ENCODE assay signal across 12 cellular contexts in genomic region chr9:133354766-133355165, GRCh38. TPM values are rescaled to one million over a fixed set of nuclear protein-coding genes. Genes with fewer than 3 reads are reported as not detected.
A peak's percentile ranks its signal among the peaks of the same experiment; 100 is the strongest.
DNase-seq lines count a peak whose midpoint lies in the region; ATAC-seq and TF ChIP-seq lines count a peak whose summit lies in the region.
"Had no signal": no experiment of that assay in that cellular context is flagged by ENCODE, and none has a peak within 500 bp of the region (broad histone marks: within the 10 kb centered on the region; RNA-seq: fewer than 3 reads in every experiment).

No MANE protein-coding gene starts in this region.

- H3K27me3 Mint-ChIP-seq in effector memory CD8-positive, alpha-beta T cell, result no peaks in the 10 kb centered on the region
- H3K27me3 Mint-ChIP-seq: memory B cell had no signal

- H4K20me1 ChIP-seq in OCI-LY7 (ENCODE audit: insufficient read depth, low read length), result peaks cover 5% of the 10 kb centered on the region; the same call in 1 of the 2 replicates

- no peak overlapping the region for H2AFZ ChIP-seq in OCI-LY7 (ENCODE audit: low read length)

- H3K36me3 ChIP-seq in OCI-LY7 (ENCODE audit: insufficient read depth, low read length), result peaks cover 59% of the 10 kb centered on the region
- H3K36me3 ChIP-seq in brain microvascular endothelial cell (replicated peaks), result peaks cover 39% of the 10 kb centered on the region

- peaks cover 6% of the 10 kb centered on the region for H3K4me1 ChIP-seq in right cardiac atrium (ENCODE audit: control insufficient read depth, insufficient read depth, low read length)
- peaks cover 49% of the 10 kb centered on the region for H3K4me1 ChIP-seq in OCI-LY7 (ENCODE audit: insufficient read depth, low read length, poor library complexity, severe bottlenecking)

- intact Hi-C loops in right cardiac atrium (cut with DNase I) (no loop called here), Right ventricle myocardium inferior (cut with DNase I) (loop anchor here (10.0 kb wide), 1 partner anchor 320 kb away; the partner anchor contains the start of gene GTF3C5), OCI-LY7 (cut with micrococcal nuclease; ENCODE audit: unreplicated experiment) (loop anchor here (5.0 kb wide), 2 partner anchors 108 to 123 kb away; partner anchors contain the start of gene SLC2A6)

- H3K9me3 Mint-ChIP-seq in effector memory CD8-positive, alpha-beta T cell, result no peaks in the 10 kb centered on the region
- H3K9me3 Mint-ChIP-seq: memory B cell had no signal

- H3K9me3 ChIP-seq in right cardiac atrium (ENCODE audit: control insufficient read depth, low read length), result no peaks in the 10 kb centered on the region
- no peaks in the 10 kb centered on the region for H3K9me3 ChIP-seq in OCI-LY7 (ENCODE audit: low read length)

- peaks cover 30% of the 10 kb centered on the region in 2 donors for H3K4me1 Mint-ChIP-seq in effector memory CD8-positive, alpha-beta T cell (ENCODE audit: low read depth in 2 of 2)

- CTCF ChIA-PET in OCI-LY7 (lab: Charles Lee; ENCODE audit: unreplicated experiment), result no interaction called here

- 83% methylated on average over 7 of the region's 7 CpGs for WGBS in right cardiac atrium

- H3K79me2 ChIP-seq in OCI-LY7 (ENCODE audit: insufficient read depth, low read depth, low read length), result peaks cover 17% of the 10 kb centered on the region; the same call in 1 of the 2 replicates

- no TSS peak for BruUV-seq in OCI-LY7 (replicated peaks; lab: Mats Ljungman, UMichigan)

- H3K4me3 Mint-ChIP-seq in effector memory CD8-positive, alpha-beta T cell, result peak overlapping the region; percentile 86 to 87

- H3K9me2 ChIP-seq in OCI-LY7 (ENCODE audit: insufficient read depth, low read length), result no peaks in the 10 kb centered on the region

- H3K27me3 ChIP-seq in right cardiac atrium (ENCODE audit: control insufficient read depth, insufficient read depth) (no peaks in the 10 kb centered on the region), brain microvascular endothelial cell (replicated peaks) (no peaks in the 10 kb centered on the region)

- POLR2A ChIA-PET in OCI-LY7 (lab: Charles Lee), result interaction anchor here (1.2 to 1.9 kb wide), 3 partner anchors 14 to 106 kb away, joined by 3 to 6 read pairs (median 4); no protein-coding TSS in a partner anchor

- peak in 2 of 3 donors; percentile 6 to 31 for DNase-seq in right cardiac atrium
- no peak for DNase-seq in Right ventricle myocardium inferior (ENCODE audit: missing footprints)
- no peak for DNase-seq in OCI-LY7 (ENCODE audit: low spot score)
- DNase-seq in effector memory CD8-positive, alpha-beta T cell, result no peak
- DNase-seq in brain microvascular endothelial cell, result no peak
- no peak for DNase-seq in nucleus accumbens (lab: John Stamatoyannopoulos, UW)
- DNase-seq: central memory CD4-positive, alpha-beta T cell; NCI-H524 treated with DMSO at 0.1 percent for 48 hours had no signal

- ATAC-seq in right cardiac atrium (no peak), Right ventricle myocardium inferior (no peak), HG03469 (IDR thresholded peaks at IDR 0.05; ENCODE audit: unreplicated experiment) (no peak), GM19452 (IDR thresholded peaks at IDR 0.05; ENCODE audit: unreplicated experiment) (no peak)
- ATAC-seq in effector memory CD8-positive, alpha-beta T cell (replicated peaks), result no peak
- ATAC-seq: activated CD4-positive, CD25-positive, alpha-beta regulatory T cell treated with anti-CD3 and anti-CD28 coated beads, Interleukin-2, amount 50 U/mL, for 24 hours had no signal

- H3K4me2 ChIP-seq in OCI-LY7 (ENCODE audit: low read length), result peak overlapping the region; percentile 80

- no peak overlapping the region for H3K27ac ChIP-seq in right cardiac atrium (ENCODE audit: low read length)
- no peak overlapping the region for H3K27ac ChIP-seq in OCI-LY7 (ENCODE audit: low read depth, low read length, poor library complexity, severe bottlenecking)
- no peak overlapping the region for H3K27ac ChIP-seq in brain microvascular endothelial cell

- peak overlapping the region in 1 of 2 donors; percentile 86 for H3K27ac Mint-ChIP-seq in effector memory CD8-positive, alpha-beta T cell
- H3K27ac Mint-ChIP-seq: memory B cell had no signal

- TF ChIP-seq CTCF in OCI-LY7 (conservative IDR thresholded peaks at IDR 0.05; ENCODE audit: low read length) (no peak), brain microvascular endothelial cell (IDR thresholded peaks at IDR 0.05; ENCODE audit: low read depth, low read length, missing control alignments) (no peak)

- in situ Hi-C loops in brain microvascular endothelial cell (cut with HindIII; ENCODE audit: low pct_ligation_motif_present, low sequenced_read_pairs), result no loop called here

- H3K36me3 Mint-ChIP-seq in effector memory CD8-positive, alpha-beta T cell (ENCODE audit: insufficient read depth), result peaks cover 81% of the 10 kb centered on the region

- H3K4me3 ChIP-seq in right cardiac atrium (ENCODE audit: low read length) (no peak overlapping the region), OCI-LY7 (ENCODE audit: low read depth, low read length, poor library complexity, severe bottlenecking) (peak overlapping the region; percentile 78), brain microvascular endothelial cell (ENCODE audit: low read depth, low read length) (no peak overlapping the region)

RNA-seq across cellular contexts. Expression of gene SURF1, which starts 1.5 kb away (rescaled TPM):
- total RNA-seq in right cardiac atrium (10 to 100 TPM; 34.0 to 54.4 (median 43.1) TPM), Right ventricle myocardium inferior (62.6 TPM), OCI-LY7 (2022) (34.2 and 38.9 TPM in 2 replicates)
- 98.8 TPM for polyA plus RNA-seq in right cardiac atrium
- total RNA-seq in OCI-LY7 (2014; rRNA removed; shearing (Covaris generic)), result 22.9 and 34.6 TPM in 2 replicates

RNA-seq across cellular contexts. Expression of gene SURF2, which starts 1.6 kb away (rescaled TPM):
- 10 to 100 TPM; 11.3 to 13.3 (median 12.5) TPM for total RNA-seq in right cardiac atrium
- 23.4 TPM for polyA plus RNA-seq in right cardiac atrium
- 13.2 TPM for total RNA-seq in Right ventricle myocardium inferior
- total RNA-seq in OCI-LY7 (2014; rRNA removed; shearing (Covaris generic)), result 19.0 and 32.5 TPM in 2 replicates
- total RNA-seq in OCI-LY7 (2022), result 13.2 and 19.7 TPM in 2 replicates

RNA-seq across cellular contexts. Expression of gene RPL7A, which starts 6.7 kb away (rescaled TPM):
- total RNA-seq in right cardiac atrium, result 1,000 to 10,000 TPM in 3 of 4 donors, 100 to 1,000 TPM in 1; 973 to 1,213 (median 1,047) TPM
- polyA plus RNA-seq in right cardiac atrium, result 1,455 TPM
- 977 TPM for total RNA-seq in Right ventricle myocardium inferior
- total RNA-seq in OCI-LY7 (2014; rRNA removed; shearing (Covaris generic)), result 2,961 and 2,981 TPM in 2 replicates
- total RNA-seq in OCI-LY7 (2022), result 2,867 and 2,915 TPM in 2 replicates

RNA-seq across cellular contexts. Expression of gene MED22, which starts 6.8 kb away (rescaled TPM):
- total RNA-seq in right cardiac atrium (10 to 100 TPM; 19.0 to 22.7 (median 20.6) TPM), Right ventricle myocardium inferior (20.8 TPM), OCI-LY7 (2022) (48.7 and 52.0 TPM in 2 replicates)
- 15.2 TPM for polyA plus RNA-seq in right cardiac atrium
- 39.6 and 62.1 TPM in 2 replicates for total RNA-seq in OCI-LY7 (2014; rRNA removed; shearing (Covaris generic))

RNA-seq across cellular contexts. Expression of gene SURF6, which starts 18.8 kb away (rescaled TPM):
- total RNA-seq in right cardiac atrium (10 to 100 TPM; 10.9 to 13.2 (median 11.9) TPM), Right ventricle myocardium inferior (13.4 TPM), OCI-LY7 (2022) (21.0 and 27.8 TPM in 2 replicates)
- 13.9 TPM for polyA plus RNA-seq in right cardiac atrium
- 19.2 and 33.9 TPM in 2 replicates for total RNA-seq in OCI-LY7 (2014; rRNA removed; shearing (Covaris generic))

Comparison
In these comparisons a context has a peak if more than half of its experiments do, and no peak if none do; other contexts are left out.
1. DNase-seq: peak in right cardiac atrium (2 of 3); none in Right ventricle myocardium inferior (single experiment), OCI-LY7 (single experiment), effector memory CD8-positive, alpha-beta T cell (0 of 3), brain microvascular endothelial cell (single experiment) and nucleus accumbens (0 of 56).
2. intact Hi-C loops: an anchor here in Right ventricle myocardium inferior (10.0 kb wide) and OCI-LY7 (5.0 kb wide); none called in right cardiac atrium.